17 cellular contexts compared by ENCODE assay signal in genomic region chr11:57402188-57403066, GRCh38. TPM values are rescaled to one million over a fixed set of nuclear protein-coding genes. Genes with fewer than 3 reads are reported as not detected.
A peak's percentile ranks its signal among the peaks of the same experiment; 100 is the strongest.
DNase-seq lines count a peak whose midpoint lies in the region; ATAC-seq, FAIRE-seq and TF ChIP-seq lines count a peak whose summit lies in the region.
"Had no signal": no experiment of that assay in that cellular context is flagged by ENCODE, and none has a peak within 500 bp of the region (broad histone marks: within the 10 kb centered on the region; RNA-seq: fewer than 3 reads in every experiment).

No MANE protein-coding gene starts in this region.

- FAIRE-seq in H54 (lab: Jason Lieb, UNC) (no peak), kidney (lab: Jason Lieb, UNC) (no peak)
- FAIRE-seq: pancreas had no signal

- no peak for ATAC-seq in HG03025 (IDR thresholded peaks at IDR 0.05; ENCODE audit: low FRiP score, unreplicated experiment)
- ATAC-seq in GM18909 (IDR thresholded peaks at IDR 0.05; ENCODE audit: poor library complexity, unreplicated experiment), result no peak

- no peaks in the 10 kb centered on the region for H3K36me3 ChIP-seq in kidney (ENCODE audit: control insufficient read depth in 1 of 2, insufficient read depth in 2 of 2, low read length in 2 of 2)
- H3K36me3 ChIP-seq: brain microvascular endothelial cell, pancreas had no signal

- H3K4me3 ChIP-seq in kidney (ENCODE audit: low read length in 2 of 2), result no peak overlapping the region
- H3K4me3 ChIP-seq: BLaER1 treated with 17β-estradiol and CSF1 and Interleukin-3, amounts not matched to agents 10 nM and 100 nM; pancreas; suprapubic skin had no signal

- intact Hi-C loops in kidney (cut with DNase I), result no loop called here

- TF ChIP-seq POLR2A in H54 (IDR thresholded peaks at IDR 0.05; ENCODE audit: low read depth, low read length), result no peak

- POLR2A ChIA-PET in RWPE1 (lab: Yijun Ruan, JAX; ENCODE audit: low non-redundant PET), result no interaction called here

- DNase-seq in DMS79 treated with DMSO at 0.1 percent for 48 hours (lab: John Stamatoyannopoulos, UW) (peak; percentile 21), H54 (ENCODE audit: insufficient read length, low spot score) (peak; percentile 28), RWPE1 (ENCODE audit: low spot score) (peak; percentile 47), islet precursor cell (peak; percentile 86), cerebellar nuclear complex (lab: John Stamatoyannopoulos, UW) (no peak), kidney (no peak)
- DNase-seq: activated naive CD4-positive, alpha-beta T cell treated with anti-CD3 and anti-CD28 coated beads, Interleukin-2, amount 10 ng/mL, durations not matched to agents 7 days and 5 days; brain microvascular endothelial cell; DMS153; NCI-H187 treated with DMSO at 0.1 percent for 48 hours; pancreas had no signal

- H3K4me1 ChIP-seq in kidney (ENCODE audit: control insufficient read depth in 1 of 2, insufficient read depth in 1 of 2, low read depth in 1 of 2, low read length in 2 of 2), result no peaks in the 10 kb centered on the region

- TF ChIP-seq CTCF in RWPE1 (conservative IDR thresholded peaks at IDR 0.05; ENCODE audit: low read depth), result no peak
- TF ChIP-seq CTCF in kidney (IDR thresholded peaks at IDR 0.05; ENCODE audit: borderline replicate concordance, extremely low read depth, insufficient read depth), result no peak

- H3K9ac ChIP-seq in kidney (ENCODE audit: low read length in 2 of 2), result no peak overlapping the region
- H3K9ac ChIP-seq: BLaER1 treated with 17β-estradiol and CSF1 and Interleukin-3, amounts not matched to agents 10 nM and 100 nM had no signal

- CTCF ChIA-PET in RWPE1 (lab: Yijun Ruan, JAX), result no interaction called here

- no peaks in the 10 kb centered on the region for H3K9me3 ChIP-seq in kidney (ENCODE audit: control insufficient read depth in 1 of 2, low read length in 2 of 2)
- H3K9me3 ChIP-seq: pancreas, suprapubic skin had no signal

- H3K27ac ChIP-seq in RWPE1, result no peak overlapping the region
- no peak overlapping the region for H3K27ac ChIP-seq in kidney (ENCODE audit: low read depth in 2 of 2, low read length in 2 of 2)
- H3K27ac ChIP-seq: brain microvascular endothelial cell, pancreas, suprapubic skin had no signal

RNA-seq across cellular contexts. Expression of gene PRG2, which starts 12.0 kb away (rescaled TPM):
- 0.22 TPM for total RNA-seq in kidney
- not detected for polyA plus RNA-seq in kidney (ENCODE audit: insufficient read depth, low read depth, low replicate concordance)
- total RNA-seq: glomerular endothelial cell, pancreas had no signal

RNA-seq across cellular contexts. Expression of gene PRG3, which starts 21.5 kb away (rescaled TPM):
- total RNA-seq in kidney, result not detected
- polyA plus RNA-seq in kidney (ENCODE audit: insufficient read depth, low read depth, low replicate concordance), result not detected
- total RNA-seq: glomerular endothelial cell, kidney epithelial cell, pancreas, suprapubic skin had no signal
- polyA plus RNA-seq: pancreas had no signal

RNA-seq across cellular contexts. Expression of gene SLC43A3, which starts 24.5 kb away (rescaled TPM):
- 39.8 TPM for total RNA-seq in kidney
- polyA plus RNA-seq in kidney (ENCODE audit: insufficient read depth, low read depth, low replicate concordance), result 6.0 TPM

RNA-seq across cellular contexts. Expression of gene RTN4RL2, which starts 57.9 kb away (rescaled TPM):
- total RNA-seq in kidney, result 2.6 TPM
- 5.5 TPM for polyA plus RNA-seq in kidney (ENCODE audit: insufficient read depth, low read depth, low replicate concordance)

Comparison
In these comparisons a context has a peak if more than half of its experiments do, and no peak if none do; other contexts are left out.
1. DNase-seq: peak in DMS79 treated with DMSO at 0.1 percent for 48 hours (single experiment), H54 (single experiment), RWPE1 (single experiment) and islet precursor cell (single experiment); none in cerebellar nuclear complex (0 of 2) and kidney (single experiment).